ENCODE assay signal across 8 cellular contexts in the genomic region with DNA sequence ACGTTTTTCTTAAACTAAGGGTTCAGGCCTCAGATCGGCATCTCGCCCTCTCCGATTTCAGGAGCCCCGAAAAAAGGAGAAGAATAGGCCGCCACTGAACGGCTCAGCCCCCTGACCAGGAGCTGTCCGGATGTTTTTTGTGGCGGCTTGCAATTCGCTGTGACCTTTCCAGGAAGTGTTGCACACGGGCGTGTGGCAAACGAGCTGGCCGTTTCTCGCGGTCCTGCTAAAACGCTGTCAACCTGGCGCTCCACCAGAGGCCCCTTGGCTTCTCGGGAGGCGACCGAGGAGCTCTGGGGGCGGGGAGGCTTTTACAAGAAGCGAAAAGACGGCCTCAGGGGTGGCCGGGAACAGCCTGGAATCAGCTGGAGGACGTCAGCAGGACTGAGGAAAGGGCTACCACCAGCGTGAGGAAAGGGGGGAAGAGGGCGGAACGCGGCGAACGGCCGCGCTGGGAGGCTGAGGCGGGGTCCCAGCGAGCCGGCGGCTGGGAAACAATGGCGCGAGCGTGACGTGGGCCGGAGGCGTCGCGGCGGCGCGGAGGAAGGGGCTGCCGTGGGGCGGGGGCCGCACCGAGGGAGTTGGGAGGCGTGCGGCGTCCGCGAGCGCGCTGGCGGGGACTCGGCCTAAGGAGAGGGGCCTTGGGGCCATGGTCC. TPM values are rescaled to one million over a fixed set of nuclear protein-coding genes. Genes with fewer than 3 reads are reported as not detected.
DNase-seq lines count a peak whose midpoint lies in the region; ATAC-seq and TF ChIP-seq lines count a peak whose summit lies in the region.

No MANE protein-coding gene starts in this region.

- no peaks in the 10 kb centered on the region for H3K9me3 Mint-ChIP-seq in activated CD8-positive, alpha-beta memory T cell treated with anti-CD3 and anti-CD28 coated beads, Interleukin-2, amount 10 ng/mL, durations not matched to agents 7 days and 5 days (ENCODE audit: low read depth)
- H3K9me3 Mint-ChIP-seq in endothelial cell (ENCODE audit: unreplicated experiment) (no peaks in the 10 kb centered on the region), mesothelial cell of epicardium (no peaks in the 10 kb centered on the region)

- CTCF ChIA-PET in activated CD8-positive, alpha-beta memory T cell treated with anti-CD3 and anti-CD28 coated beads, Interleukin-2, amount 10 ng/mL, durations not matched to agents 7 days and 5 days (lab: Charles Lee) = interaction anchor here (0.6 to 2.4 kb wide), 7 partner anchors 10 to 275 kb away, joined by 3 to 19 read pairs (median 3); a partner anchor contains a TSS

- no peak for TF ChIP-seq CTCF in endothelial cell (IDR thresholded peaks at IDR 0.05; ENCODE audit: unreplicated experiment)
- TF ChIP-seq CTCF in mesothelial cell of epicardium (IDR thresholded peaks at IDR 0.05; ENCODE audit: unreplicated experiment) = no peak

- peak overlapping the region; percentile 99 for H3K27ac Mint-ChIP-seq in activated CD8-positive, alpha-beta memory T cell treated with anti-CD3 and anti-CD28 coated beads, Interleukin-2, amount 10 ng/mL, durations not matched to agents 7 days and 5 days
- H3K27ac Mint-ChIP-seq in endothelial cell (ENCODE audit: unreplicated experiment) = peak overlapping the region; percentile 99
- peak overlapping the region; percentile 95 for H3K27ac Mint-ChIP-seq in mesothelial cell of epicardium

- H3K4me1 Mint-ChIP-seq in activated CD8-positive, alpha-beta memory T cell treated with anti-CD3 and anti-CD28 coated beads, Interleukin-2, amount 10 ng/mL, durations not matched to agents 7 days and 5 days = peaks cover 39% of the 10 kb centered on the region
- H3K4me1 Mint-ChIP-seq in endothelial cell (ENCODE audit: unreplicated experiment) = peaks cover 26% of the 10 kb centered on the region
- H3K4me1 Mint-ChIP-seq in mesothelial cell of epicardium = peaks cover 29% of the 10 kb centered on the region

- peak overlapping the region; percentile 98 for H3K4me3 Mint-ChIP-seq in activated CD8-positive, alpha-beta memory T cell treated with anti-CD3 and anti-CD28 coated beads, Interleukin-2, amount 10 ng/mL, durations not matched to agents 7 days and 5 days
- peak overlapping the region; percentile 98 for H3K4me3 Mint-ChIP-seq in endothelial cell (ENCODE audit: unreplicated experiment)
- peak overlapping the region; percentile 98 for H3K4me3 Mint-ChIP-seq in mesothelial cell of epicardium

- DNase-seq in Ammon's horn (ENCODE audit: low spot score) (peak; percentile 72), NOMO-1 treated with DMSO at 0.1 percent for 48 hours (lab: John Stamatoyannopoulos, UW; ENCODE audit: unreplicated experiment) (peak; percentile 90), endothelial cell (ENCODE audit: low spot score) (peak; percentile 71), mesothelial cell of epicardium (ENCODE audit: low spot score in 2 of 2, unreplicated experiment in 2 of 2) (peak; percentile 46 to 77)
- DNase-seq in activated CD8-positive, alpha-beta memory T cell treated with anti-CD3 and anti-CD28 coated beads, Interleukin-2, amount 10 ng/mL, durations not matched to agents 7 days and 5 days = peak; percentile 88
- peak; percentile 43 to 45 for DNase-seq in stimulated activated CD8-positive, alpha-beta memory T cell treated with anti-CD3 and anti-CD28 coated beads, Interleukin-15, amount 100 ng/mL, for 48 hours (ENCODE audit: low read depth in 2 of 2)

- H3K36me3 Mint-ChIP-seq in activated CD8-positive, alpha-beta memory T cell treated with anti-CD3 and anti-CD28 coated beads, Interleukin-2, amount 10 ng/mL, durations not matched to agents 7 days and 5 days = peaks cover 9% of the 10 kb centered on the region
- H3K36me3 Mint-ChIP-seq in endothelial cell (ENCODE audit: low read depth, unreplicated experiment) = peaks cover 8% of the 10 kb centered on the region
- H3K36me3 Mint-ChIP-seq in mesothelial cell of epicardium = peaks cover 3% of the 10 kb centered on the region

- no peaks in the 10 kb centered on the region for H3K27me3 Mint-ChIP-seq in activated CD8-positive, alpha-beta memory T cell treated with anti-CD3 and anti-CD28 coated beads, Interleukin-2, amount 10 ng/mL, durations not matched to agents 7 days and 5 days
- H3K27me3 Mint-ChIP-seq in endothelial cell (ENCODE audit: unreplicated experiment) (peaks cover 13% of the 10 kb centered on the region), mesothelial cell of epicardium (ENCODE audit: low read depth) (no peaks in the 10 kb centered on the region)

- peak; percentile 45 for ATAC-seq in GM19025 (IDR thresholded peaks at IDR 0.05; ENCODE audit: low read depth, unreplicated experiment)
- peak; percentile 67 for ATAC-seq in HG03175 (IDR thresholded peaks at IDR 0.05; ENCODE audit: unreplicated experiment)
- ATAC-seq in activated CD8-positive, alpha-beta memory T cell treated with anti-CD3 and anti-CD28 coated beads, Interleukin-2, amount 10 ng/mL, durations not matched to agents 7 days and 5 days = peak; percentile 62

RNA-seq across cellular contexts. Expression of a gene that starts 0.5 kb away (rescaled TPM):
- total RNA-seq in activated CD8-positive, alpha-beta memory T cell treated with anti-CD3 and anti-CD28 coated beads, Interleukin-2, amount 10 ng/mL, durations not matched to agents 7 days and 5 days = 10 to 100 TPM; 64.4 to 64.9 TPM
- total RNA-seq in endothelial cell (ENCODE audit: unreplicated experiment) = 88.2 TPM
- total RNA-seq in mesothelial cell of epicardium = 77.7 to 84.3 TPM (median 81.2 TPM) in 3 replicates

RNA-seq across cellular contexts. Expression of a gene that starts 53.1 kb away (rescaled TPM):
- total RNA-seq in activated CD8-positive, alpha-beta memory T cell treated with anti-CD3 and anti-CD28 coated beads, Interleukin-2, amount 10 ng/mL, durations not matched to agents 7 days and 5 days = not detected
- total RNA-seq in endothelial cell (ENCODE audit: unreplicated experiment) (not detected), mesothelial cell of epicardium (not detected in 3 replicates)

Comparison
In these comparisons a context has a peak if more than half of its experiments do, and no peak if none do; other contexts are left out.
1. Peak in every context shown above with its lines: DNase-seq and ATAC-seq.